10 cellular contexts compared by ENCODE assay signal in the genomic region with DNA sequence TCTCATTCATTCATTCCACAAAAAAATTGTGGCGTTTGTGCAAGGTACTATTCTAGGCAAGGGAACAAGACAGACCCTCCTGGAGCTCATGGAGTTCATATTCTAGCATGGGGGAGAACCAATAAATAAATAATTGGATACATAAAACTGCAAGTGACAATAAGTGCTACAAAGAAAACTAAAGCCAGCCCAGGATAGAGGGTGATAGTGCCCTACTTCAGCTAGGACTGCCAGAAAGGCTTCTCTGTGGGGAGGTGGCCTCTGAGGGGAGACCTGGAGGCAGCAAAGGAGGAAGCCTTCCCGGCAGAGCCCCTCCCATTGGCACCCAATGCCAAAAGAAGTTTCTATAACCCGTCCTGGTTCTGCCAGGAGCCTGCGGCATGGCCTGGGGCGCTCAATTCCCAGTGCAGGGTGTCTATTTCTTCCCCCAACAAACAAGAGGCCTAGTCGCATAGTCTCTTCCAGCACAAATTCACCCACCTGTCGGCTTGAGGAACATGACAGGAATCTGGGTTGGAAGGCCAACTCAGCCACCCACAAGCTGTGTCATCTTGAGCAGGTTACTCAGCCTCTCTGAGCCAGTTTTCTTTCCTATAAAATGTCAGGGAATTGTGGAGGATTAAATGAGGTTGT.
DNase-seq lines count a peak whose midpoint lies in the region; ATAC-seq and TF ChIP-seq lines count a peak whose summit lies in the region.
"Had no signal": no experiment of that assay in that cellular context is flagged by ENCODE, and none has a peak within 500 bp of the region (broad histone marks: within the 10 kb centered on the region; RNA-seq: fewer than 3 reads in every experiment).

No MANE protein-coding gene starts in this region.

- peak overlapping the region in 4 of 5 donors; percentile 42 to 88 (median 72) for H3K27ac ChIP-seq in adrenal gland

- no peak for DNase-seq in stimulated activated naive CD8-positive, alpha-beta T cell treated with anti-CD3 and anti-CD28 coated beads, Interleukin-15, Interleukin-2, amounts not matched to agents 100 U/mL and 50 U/mL, for 24 hours
- no peak for DNase-seq in adrenal gland
- DNase-seq in myocyte (ENCODE audit: low read depth) = peak; percentile 22
- DNase-seq in NCI-H1105 treated with DMSO at 0.1 percent for 48 hours (lab: John Stamatoyannopoulos, UW) = no peak
- DNase-seq in epidermal melanocyte (ENCODE audit: insufficient read length, low spot score) = no peak
- DNase-seq in AML-193 (lab: John Stamatoyannopoulos, UW) = no peak
- DNase-seq in dermis blood vessel endothelial cell = no peak
- DNase-seq: DMS79, NCI-H1048 had no signal

- no peak for TF ChIP-seq POLR2A in adrenal gland (IDR thresholded peaks at IDR 0.05)

- intact Hi-C loops in adrenal gland (cut with DNase I) = loop anchor here (5.0 to 10.0 kb wide), 2 partner anchors 93 to 95 kb away; a partner anchor contains a TSS

- H3K36me3 ChIP-seq in adrenal gland (replicated peaks in 1 of 2) = no peaks in the 10 kb centered on the region

- no peak for ATAC-seq in stimulated activated naive CD8-positive, alpha-beta T cell treated with anti-CD3 and anti-CD28 coated beads, Interleukin-15, Interleukin-2, amounts not matched to agents 100 U/mL and 50 U/mL, for 24 hours

- peaks cover 10 to 54% of the 10 kb centered on the region in 2 donors for H3K4me1 ChIP-seq in adrenal gland (replicated peaks in 1 of 2)

- peak overlapping the region; percentile 86 for H3K27ac Mint-ChIP-seq in stimulated activated naive CD8-positive, alpha-beta T cell treated with anti-CD3 and anti-CD28 coated beads, Interleukin-15, Interleukin-2, amounts not matched to agents 100 ng/mL and 50 ng/mL, for 24 hours

- no peak for TF ChIP-seq CTCF in adrenal gland (IDR thresholded peaks at IDR 0.05)

- no peaks in the 10 kb centered on the region for H3K27me3 Mint-ChIP-seq in stimulated activated naive CD8-positive, alpha-beta T cell treated with anti-CD3 and anti-CD28 coated beads, Interleukin-15, Interleukin-2, amounts not matched to agents 100 ng/mL and 50 ng/mL, for 24 hours

- H3K4me1 Mint-ChIP-seq in stimulated activated naive CD8-positive, alpha-beta T cell treated with anti-CD3 and anti-CD28 coated beads, Interleukin-15, Interleukin-2, amounts not matched to agents 100 ng/mL and 50 ng/mL, for 24 hours (ENCODE audit: low read depth) = peaks cover 99% of the 10 kb centered on the region

- WGBS in adrenal gland, 4 donors = 66 to 88% (median 72%) methylated on average over 7 of the region's 7 CpGs

- no peak overlapping the region for H3K4me3 ChIP-seq in adrenal gland

- H3K9me3 ChIP-seq in adrenal gland (replicated peaks in 1 of 3) = no peaks in the 10 kb centered on the region

- H3K4me3 Mint-ChIP-seq in stimulated activated naive CD8-positive, alpha-beta T cell treated with anti-CD3 and anti-CD28 coated beads, Interleukin-15, Interleukin-2, amounts not matched to agents 100 ng/mL and 50 ng/mL, for 24 hours = peak overlapping the region; percentile 60

- H3K27me3 ChIP-seq in adrenal gland = no peaks in the 10 kb centered on the region

- no peaks in the 10 kb centered on the region for H3K9me3 Mint-ChIP-seq in stimulated activated naive CD8-positive, alpha-beta T cell treated with anti-CD3 and anti-CD28 coated beads, Interleukin-15, Interleukin-2, amounts not matched to agents 100 ng/mL and 50 ng/mL, for 24 hours

- no peaks in the 10 kb centered on the region for H3K36me3 Mint-ChIP-seq in stimulated activated naive CD8-positive, alpha-beta T cell treated with anti-CD3 and anti-CD28 coated beads, Interleukin-15, Interleukin-2, amounts not matched to agents 100 ng/mL and 50 ng/mL, for 24 hours (ENCODE audit: low read depth)
